Comparison of ENCODE assay signal across 19 cellular contexts in genomic region chr13:112837371-112838037, GRCh38.
DNase-seq lines count a peak whose midpoint lies in the region; TF ChIP-seq lines count a peak whose summit lies in the region.
"Had no signal": no experiment of that assay in that cellular context is flagged by ENCODE, and none has a peak within 500 bp of the region (broad histone marks: within the 10 kb centered on the region; RNA-seq: fewer than 3 reads in every experiment).

No MANE protein-coding gene starts in this region.

- H3K27me3 Mint-ChIP-seq in nephron progenitor cell (ENCODE audit: low read depth, poor library complexity), result peaks cover 7% of the 10 kb centered on the region
- H3K27me3 Mint-ChIP-seq: activated CD8-positive, alpha-beta memory T cell treated with anti-CD3 and anti-CD28 coated beads, Interleukin-2, amount 10 ng/mL, durations not matched to agents 7 days and 5 days had no signal

- peaks cover 57% of the 10 kb centered on the region for H3K36me3 Mint-ChIP-seq in nephron progenitor cell (ENCODE audit: low read depth)

- intact Hi-C loops in ascending aorta (cut with DNase I), result no loop called here

- peaks cover 25 to 39% of the 10 kb centered on the region in 2 donors for H3K36me3 ChIP-seq in ascending aorta

- DNase-seq in AG20443 (ENCODE audit: low spot score) (peak; percentile 83), NCI-H2107 (lab: John Stamatoyannopoulos, UW) (peak; percentile 44), fibroblast of pulmonary artery (ENCODE audit: low read depth) (peak; percentile 21), nephron progenitor cell (no peak), ascending aorta (ENCODE audit: low spot score in 2 of 2) (no peak), coronary artery (ENCODE audit: low spot score) (no peak), KG1 (lab: John Stamatoyannopoulos, UW) (no peak), NCI-H187 treated with DMSO at 0.1 percent for 48 hours (lab: John Stamatoyannopoulos, UW) (no peak)
- DNase-seq: activated CD4-positive, CD25-positive, alpha-beta regulatory T cell treated with anti-CD3 and anti-CD28 coated beads, Interleukin-2, amount 50 U/mL, for 72 hours; activated CD8-positive, alpha-beta memory T cell treated with anti-CD3 and anti-CD28 coated beads, Interleukin-2, amount 10 ng/mL, durations not matched to agents 7 days and 5 days; activated effector memory CD4-positive, alpha-beta T cell treated with Interleukin-2 at 50 U/mL for 16 hours; midbrain; NCI-H187; NCI-H524; SJCRH30; stimulated activated CD4-positive, alpha-beta T cell treated with anti-CD3 and anti-CD28 coated beads, Interleukin-2, amount 100 ng/mL, for 48 hours had no signal

- no peak for TF ChIP-seq CTCF in fibroblast of pulmonary artery (IDR thresholded peaks at IDR 0.05; ENCODE audit: low read length, missing control alignments)
- no peak for TF ChIP-seq CTCF in nephron progenitor cell (IDR thresholded peaks at IDR 0.05)
- no peak for TF ChIP-seq CTCF in ascending aorta (IDR thresholded peaks at IDR 0.05)
- no peak for TF ChIP-seq CTCF in coronary artery (IDR thresholded peaks at IDR 0.05)

- H3K27ac Mint-ChIP-seq in nephron progenitor cell, result peak overlapping the region; percentile 88
- H3K27ac Mint-ChIP-seq: activated CD8-positive, alpha-beta memory T cell treated with anti-CD3 and anti-CD28 coated beads, Interleukin-2, amount 10 ng/mL, durations not matched to agents 7 days and 5 days; T-helper 2 cell treated with Interferon-gamma antibody and Interleukin-4, amounts not matched to agents 5 μg/mL and 100 μg/mL, for 36 hours had no signal

- H3K4me3 Mint-ChIP-seq in nephron progenitor cell, result no peak overlapping the region
- H3K4me3 Mint-ChIP-seq: activated CD8-positive, alpha-beta memory T cell treated with anti-CD3 and anti-CD28 coated beads, Interleukin-2, amount 10 ng/mL, durations not matched to agents 7 days and 5 days; T-helper 2 cell treated with Interferon-gamma antibody and Interleukin-4, amounts not matched to agents 5 μg/mL and 100 μg/mL, for 36 hours had no signal

- H3K9me3 Mint-ChIP-seq in nephron progenitor cell, result no peaks in the 10 kb centered on the region
- H3K9me3 Mint-ChIP-seq: T-helper 2 cell treated with Interferon-gamma antibody and Interleukin-4, amounts not matched to agents 5 μg/mL and 100 μg/mL, for 36 hours had no signal

- H3K27me3 ChIP-seq in ascending aorta, result no peaks in the 10 kb centered on the region
- H3K27me3 ChIP-seq: SJCRH30, suprapubic skin had no signal

- no peaks in the 10 kb centered on the region for H3K9me3 ChIP-seq in ascending aorta
- H3K9me3 ChIP-seq: SJCRH30, suprapubic skin had no signal

- H3K4me1 Mint-ChIP-seq in nephron progenitor cell, result peaks cover 15% of the 10 kb centered on the region
- H3K4me1 Mint-ChIP-seq: activated CD8-positive, alpha-beta memory T cell treated with anti-CD3 and anti-CD28 coated beads, Interleukin-2, amount 10 ng/mL, durations not matched to agents 7 days and 5 days had no signal

- H3K27ac ChIP-seq in ascending aorta (no peak overlapping the region), coronary artery (no peak overlapping the region)
- H3K27ac ChIP-seq: SJCRH30, suprapubic skin had no signal

- H3K4me1 ChIP-seq in ascending aorta, result peaks cover 0 to 3% of the 10 kb centered on the region in 2 donors
- H3K4me1 ChIP-seq: SJCRH30 had no signal

- H3K4me3 ChIP-seq in fibroblast of pulmonary artery (replicated peaks; ENCODE audit: low read depth, low read length) (no peak overlapping the region), ascending aorta (no peak overlapping the region), coronary artery (no peak overlapping the region)
- H3K4me3 ChIP-seq: GM12878, SJCRH30, suprapubic skin had no signal

Comparison
In these comparisons a context has a peak if more than half of its experiments do, and no peak if none do; other contexts are left out.
1. DNase-seq: peak in AG20443 (single experiment), NCI-H2107 (single experiment) and fibroblast of pulmonary artery (single experiment); none in nephron progenitor cell (single experiment), ascending aorta (0 of 2), coronary artery (single experiment), KG1 (single experiment) and NCI-H187 treated with DMSO at 0.1 percent for 48 hours (single experiment).